9 cellular contexts compared by ENCODE assay signal in the genomic region with DNA sequence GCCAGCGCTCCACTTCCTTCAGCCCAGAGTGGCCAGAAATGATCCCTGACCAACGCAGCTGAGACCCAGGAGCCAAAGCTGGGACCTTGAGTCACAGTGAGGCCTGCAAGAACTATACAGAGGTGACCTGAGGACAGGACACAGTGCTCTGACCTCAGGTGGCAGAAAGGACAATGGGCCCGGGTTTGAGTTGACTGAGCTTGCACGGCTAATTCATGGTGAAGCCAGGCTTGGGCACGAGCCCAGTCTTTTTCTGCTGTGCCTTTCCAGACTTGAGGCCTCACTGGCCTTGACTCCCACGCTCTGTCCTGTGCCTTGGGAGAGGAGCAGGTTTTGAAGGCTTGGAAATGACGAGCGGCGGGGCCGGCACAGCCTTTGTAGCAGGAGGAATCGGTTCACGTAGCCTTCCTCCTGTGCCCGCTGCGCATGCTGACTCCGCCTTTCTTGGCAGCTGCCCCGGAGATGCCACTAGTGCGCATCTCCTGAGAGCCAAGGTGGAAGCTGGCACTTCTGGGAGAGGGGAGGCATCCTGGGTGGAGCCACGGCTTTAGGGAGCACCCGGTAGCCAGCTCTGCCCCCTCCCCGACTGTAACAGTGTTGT. TPM values are rescaled to one million over a fixed set of nuclear protein-coding genes. Genes with fewer than 3 reads are reported as not detected.
A peak's percentile ranks its signal among the peaks of the same experiment; 100 is the strongest.
DNase-seq lines count a peak whose midpoint lies in the region; ATAC-seq and TF ChIP-seq lines count a peak whose summit lies in the region.
"Had no signal": no experiment of that assay in that cellular context is flagged by ENCODE, and none has a peak within 500 bp of the region (broad histone marks: within the 10 kb centered on the region; RNA-seq: fewer than 3 reads in every experiment).

No MANE protein-coding gene starts in this region.

- no peak for ATAC-seq in WTC11
- ATAC-seq in HG02759 (IDR thresholded peaks at IDR 0.05; ENCODE audit: unreplicated experiment), result no peak

- H3K27me3 Mint-ChIP-seq in WTC11 (ENCODE audit: low read depth), result no peaks in the 10 kb centered on the region

- H3K9me3 ChIP-seq in GM23248 (ENCODE audit: low read depth) (no peaks in the 10 kb centered on the region), cardiac muscle cell (ENCODE audit: low read depth) (no peaks in the 10 kb centered on the region), parathyroid adenoma (ENCODE audit: control insufficient read depth, low read length) (no peaks in the 10 kb centered on the region)

- WGBS in GM23248 (ENCODE audit: low coverage in 1 of 2, low lambda C conversion rate in 2 of 2, missing lambda C conversion rate in 2 of 2), 2 experiments, result 61 to 65% methylated on average over 20 of the region's 20 CpGs

- CTCF ChIA-PET in WTC11 (lab: Charles Lee), result interaction anchor here (2.0 to 3.8 kb wide), 2 partner anchors 275 to 315 kb away, joined by 9 to 15 read pairs; no protein-coding TSS in a partner anchor

- no peaks in the 10 kb centered on the region for H3K4me1 Mint-ChIP-seq in WTC11

- peaks cover 31% of the 10 kb centered on the region for H3F3A ChIP-seq in GM23248 (ENCODE audit: insufficient read depth)

- H3K4me2 ChIP-seq in GM23248 (ENCODE audit: unreplicated experiment) (no peak overlapping the region), parathyroid adenoma (ENCODE audit: low read length) (peak overlapping the region; percentile 42)

- DNase-seq in GM23248 (peak; percentile 31), WTC11 (ENCODE audit: low spot score) (no peak), cardiac muscle cell (ENCODE audit: low read depth in 1 of 2, low spot score in 1 of 2) (peak in 1 of 2 donors; percentile 45), GM10266 (ENCODE audit: extremely low spot score) (no peak), germinal center (ENCODE audit: low spot score) (no peak), HuH-7.5 (ENCODE audit: low spot score) (no peak)
- DNase-seq: Calu3 had no signal

- no peak overlapping the region for H2AFZ ChIP-seq in GM23248
- H2AFZ ChIP-seq in parathyroid adenoma, result peak overlapping the region; percentile 35

- peak overlapping the region; percentile 97; the same call in 1 of the 2 replicates for H3K27ac Mint-ChIP-seq in WTC11

- no peaks in the 10 kb centered on the region; the same call in 1 of the 2 replicates for H4K20me1 ChIP-seq in GM23248 (ENCODE audit: insufficient read depth)

- H3K27me3 ChIP-seq in GM23248 (replicated peaks; ENCODE audit: insufficient read depth), result no peaks in the 10 kb centered on the region
- H3K27me3 ChIP-seq in cardiac muscle cell, result no peaks in the 10 kb centered on the region
- H3K27me3 ChIP-seq in parathyroid adenoma (ENCODE audit: control insufficient read depth, insufficient read depth, low read length), result no peaks in the 10 kb centered on the region

- no peak overlapping the region for H3K4me3 Mint-ChIP-seq in WTC11

- TF ChIP-seq CTCF in WTC11 (IDR thresholded peaks at IDR 0.05) (no peak), cardiac muscle cell (IDR thresholded peaks at IDR 0.05; ENCODE audit: low read depth, low read length) (no peak), parathyroid adenoma (IDR thresholded peaks at IDR 0.05) (no peak), GM10266 (IDR thresholded peaks at IDR 0.05; ENCODE audit: control insufficient read depth, insufficient read depth, low read depth, missing control alignments) (no peak)

- H3K4me3 ChIP-seq in GM23248, result no peak overlapping the region
- no peak overlapping the region for H3K4me3 ChIP-seq in cardiac muscle cell
- H3K4me3 ChIP-seq in parathyroid adenoma (ENCODE audit: low read depth, low read length), result no peak overlapping the region

- peak overlapping the region; percentile 1; the same call in 1 of the 2 replicates for H3K27ac ChIP-seq in GM23248
- peak overlapping the region; percentile 48 for H3K27ac ChIP-seq in cardiac muscle cell
- peak overlapping the region; percentile 41 for H3K27ac ChIP-seq in parathyroid adenoma

- H3K4me1 ChIP-seq in GM23248 (ENCODE audit: insufficient read depth) (peaks cover 8% of the 10 kb centered on the region), cardiac muscle cell (ENCODE audit: low read depth) (peaks cover 3% of the 10 kb centered on the region), parathyroid adenoma (peaks cover 4% of the 10 kb centered on the region)

- H3K9me3 Mint-ChIP-seq in WTC11, result no peaks in the 10 kb centered on the region

- no peak overlapping the region for H3K9ac ChIP-seq in GM23248
- no peak overlapping the region for H3K9ac ChIP-seq in parathyroid adenoma

- H3K79me2 ChIP-seq in GM23248 (ENCODE audit: insufficient read depth) (peaks cover 84% of the 10 kb centered on the region), parathyroid adenoma (no peaks in the 10 kb centered on the region)

- POLR2A ChIA-PET in WTC11 (lab: Charles Lee), result interaction anchor here (1.9 kb wide), 1 partner anchor 35 kb away, joined by 4 read pairs; the partner anchor contains the start of gene NDEL1

- in situ Hi-C loops in GM23248 (cut with MboI), result no loop called here

- no peaks in the 10 kb centered on the region for H3K9me2 ChIP-seq in GM23248 (ENCODE audit: insufficient read depth)

- H3K36me3 ChIP-seq in GM23248 (ENCODE audit: low read depth), result peaks cover 62% of the 10 kb centered on the region
- peaks cover 35% of the 10 kb centered on the region for H3K36me3 ChIP-seq in cardiac muscle cell
- H3K36me3 ChIP-seq in parathyroid adenoma (ENCODE audit: control insufficient read depth, insufficient read depth, low read length), result no peaks in the 10 kb centered on the region

- H3K36me3 Mint-ChIP-seq in WTC11, result peaks cover 33% of the 10 kb centered on the region

TF ChIP-seq in WTC11, 78 proteins besides CTCF, POLR2A, EP300 and RAD21 (continues in another document):
- TF ChIP-seq E2F5 (CRISPR knock-in tag; IDR thresholded peaks at IDR 0.05), result no peak
- TF ChIP-seq FOXP1 (CRISPR knock-in tag; IDR thresholded peaks at IDR 0.05; ENCODE audit: borderline replicate concordance), result no peak
- TF ChIP-seq FOXP4 (CRISPR knock-in tag; IDR thresholded peaks at IDR 0.05), result no peak
- TF ChIP-seq E2F4 (CRISPR knock-in tag; IDR thresholded peaks at IDR 0.05; ENCODE audit: borderline replicate concordance, low read depth), result no peak
- TF ChIP-seq, protein P1, sequence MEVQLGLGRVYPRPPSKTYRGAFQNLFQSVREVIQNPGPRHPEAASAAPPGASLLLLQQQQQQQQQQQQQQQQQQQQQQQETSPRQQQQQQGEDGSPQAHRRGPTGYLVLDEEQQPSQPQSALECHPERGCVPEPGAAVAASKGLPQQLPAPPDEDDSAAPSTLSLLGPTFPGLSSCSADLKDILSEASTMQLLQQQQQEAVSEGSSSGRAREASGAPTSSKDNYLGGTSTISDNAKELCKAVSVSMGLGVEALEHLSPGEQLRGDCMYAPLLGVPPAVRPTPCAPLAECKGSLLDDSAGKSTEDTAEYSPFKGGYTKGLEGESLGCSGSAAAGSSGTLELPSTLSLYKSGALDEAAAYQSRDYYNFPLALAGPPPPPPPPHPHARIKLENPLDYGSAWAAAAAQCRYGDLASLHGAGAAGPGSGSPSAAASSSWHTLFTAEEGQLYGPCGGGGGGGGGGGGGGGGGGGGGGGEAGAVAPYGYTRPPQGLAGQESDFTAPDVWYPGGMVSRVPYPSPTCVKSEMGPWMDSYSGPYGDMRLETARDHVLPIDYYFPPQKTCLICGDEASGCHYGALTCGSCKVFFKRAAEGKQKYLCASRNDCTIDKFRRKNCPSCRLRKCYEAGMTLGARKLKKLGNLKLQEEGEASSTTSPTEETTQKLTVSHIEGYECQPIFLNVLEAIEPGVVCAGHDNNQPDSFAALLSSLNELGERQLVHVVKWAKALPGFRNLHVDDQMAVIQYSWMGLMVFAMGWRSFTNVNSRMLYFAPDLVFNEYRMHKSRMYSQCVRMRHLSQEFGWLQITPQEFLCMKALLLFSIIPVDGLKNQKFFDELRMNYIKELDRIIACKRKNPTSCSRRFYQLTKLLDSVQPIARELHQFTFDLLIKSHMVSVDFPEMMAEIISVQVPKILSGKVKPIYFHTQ (CRISPR knock-in tag; IDR thresholded peaks at IDR 0.05), result no peak

RNA-seq across cellular contexts. Expression of gene NDEL1, which starts 34.9 kb away (rescaled TPM):
- 74.9 and 76.4 TPM in 2 replicates for total RNA-seq in GM23248 (2014; rRNA removed; shearing (Covaris generic))
- polyA plus RNA-seq in GM23248 (2016; fragmentation: Nextera tagmentation; extraction: Ambion mirVana) (105 and 111 TPM in 2 replicates), cardiac muscle cell (21.3 and 25.7 TPM in 2 replicates)
- total RNA-seq in WTC11 (2021) (23.8 to 34.7 TPM (median 27.4 TPM) in 3 replicates), cardiac muscle cell (34.8 and 47.3 TPM in 2 replicates)
